Comparison of ENCODE assay signal across 1 cellular context in the genomic region with DNA sequence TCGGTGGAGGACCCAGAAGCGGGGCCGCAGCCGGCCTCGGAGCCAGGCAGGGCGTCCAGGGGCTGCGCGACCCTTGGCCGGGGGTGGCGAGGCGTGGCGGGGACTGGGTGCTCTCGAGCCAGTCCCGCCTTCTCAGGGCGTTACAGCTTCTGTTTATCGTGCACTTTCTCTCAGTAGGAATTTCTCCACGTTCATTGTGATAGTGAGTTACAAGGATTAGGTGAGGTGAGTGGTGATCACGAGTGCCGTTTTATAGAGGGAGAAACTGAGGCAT.
TF ChIP-seq lines count a peak whose summit lies in the region.

No MANE protein-coding gene starts in this region.

TF ChIP-seq in K562, 482 proteins besides CTCF, POLR2A, EP300 and RAD21:
- TF ChIP-seq PCBP1 (IDR thresholded peaks at IDR 0.05; ENCODE audit: low read depth, low read length, poor library complexity, severe bottlenecking) = peak; percentile 2
- TF ChIP-seq, protein P1, sequence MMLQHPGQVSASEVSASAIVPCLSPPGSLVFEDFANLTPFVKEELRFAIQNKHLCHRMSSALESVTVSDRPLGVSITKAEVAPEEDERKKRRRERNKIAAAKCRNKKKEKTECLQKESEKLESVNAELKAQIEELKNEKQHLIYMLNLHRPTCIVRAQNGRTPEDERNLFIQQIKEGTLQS (IDR thresholded peaks at IDR 0.05) = no peak
- TF ChIP-seq, protein P1 (CRISPR knock-in tag; conservative IDR thresholded peaks at IDR 0.05) = no peak
- no peak for TF ChIP-seq SMAD3 (CRISPR knock-in tag; conservative IDR thresholded peaks at IDR 0.05)
- TF ChIP-seq ZNF184 (CRISPR knock-in tag; IDR thresholded peaks at IDR 0.05) = no peak
- TF ChIP-seq, protein P2, sequence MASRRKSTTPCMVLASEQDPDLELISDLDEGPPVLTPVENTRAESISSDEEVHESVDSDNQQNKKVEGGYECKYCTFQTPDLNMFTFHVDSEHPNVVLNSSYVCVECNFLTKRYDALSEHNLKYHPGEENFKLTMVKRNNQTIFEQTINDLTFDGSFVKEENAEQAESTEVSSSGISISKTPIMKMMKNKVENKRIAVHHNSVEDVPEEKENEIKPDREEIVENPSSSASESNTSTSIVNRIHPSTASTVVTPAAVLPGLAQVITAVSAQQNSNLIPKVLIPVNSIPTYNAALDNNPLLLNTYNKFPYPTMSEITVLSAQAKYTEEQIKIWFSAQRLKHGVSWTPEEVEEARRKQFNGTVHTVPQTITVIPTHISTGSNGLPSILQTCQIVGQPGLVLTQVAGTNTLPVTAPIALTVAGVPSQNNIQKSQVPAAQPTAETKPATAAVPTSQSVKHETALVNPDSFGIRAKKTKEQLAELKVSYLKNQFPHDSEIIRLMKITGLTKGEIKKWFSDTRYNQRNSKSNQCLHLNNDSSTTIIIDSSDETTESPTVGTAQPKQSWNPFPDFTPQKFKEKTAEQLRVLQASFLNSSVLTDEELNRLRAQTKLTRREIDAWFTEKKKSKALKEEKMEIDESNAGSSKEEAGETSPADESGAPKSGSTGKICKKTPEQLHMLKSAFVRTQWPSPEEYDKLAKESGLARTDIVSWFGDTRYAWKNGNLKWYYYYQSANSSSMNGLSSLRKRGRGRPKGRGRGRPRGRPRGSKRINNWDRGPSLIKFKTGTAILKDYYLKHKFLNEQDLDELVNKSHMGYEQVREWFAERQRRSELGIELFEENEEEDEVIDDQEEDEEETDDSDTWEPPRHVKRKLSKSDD (conservative IDR thresholded peaks at IDR 0.05; ENCODE audit: low read length) = no peak
